In the genomic region with DNA sequence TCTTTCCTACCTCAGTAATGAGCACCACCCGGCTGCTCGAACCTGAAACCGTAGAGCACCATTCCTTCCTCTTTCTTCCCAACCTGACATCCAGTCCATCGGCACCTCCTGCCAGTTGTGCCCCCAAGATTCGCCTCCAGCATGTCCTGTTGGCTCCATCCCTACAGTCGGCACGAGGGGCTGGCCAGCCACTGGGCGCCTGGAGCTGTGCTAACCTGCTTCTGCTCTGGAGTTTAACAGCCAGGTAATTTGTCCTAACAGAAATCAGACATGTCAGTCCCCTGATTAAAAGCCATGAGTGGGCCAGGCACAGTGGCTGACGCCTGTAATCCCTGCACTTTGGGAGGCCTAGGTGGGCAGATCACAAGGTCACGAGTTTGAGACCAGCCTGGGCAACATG, we compare ENCODE assay signal across 18 cellular contexts. TPM values are rescaled to one million over a fixed set of nuclear protein-coding genes. Genes with fewer than 3 reads are reported as not detected.
DNase-seq lines count a peak whose midpoint lies in the region; ATAC-seq and TF ChIP-seq lines count a peak whose summit lies in the region.
"Had no signal": no experiment of that assay in that cellular context is flagged by ENCODE, and none has a peak within 500 bp of the region (broad histone marks: within the 10 kb centered on the region; RNA-seq: fewer than 3 reads in every experiment).

No MANE protein-coding gene starts in this region.

- no peak overlapping the region for H3K18ac ChIP-seq in IMR-90 (ENCODE audit: low read depth, low read length)

- H3K27me3 ChIP-seq in IMR-90 (ENCODE audit: control insufficient read depth, insufficient read depth, low read length) = no peaks in the 10 kb centered on the region

- no peak overlapping the region for H3K9ac ChIP-seq in IMR-90 (ENCODE audit: low read depth, low read length)

- TF ChIP-seq CTCF in IMR-90 (conservative IDR thresholded peaks at IDR 0.05; ENCODE audit: low read depth, low read length) (no peak), WTC11 (IDR thresholded peaks at IDR 0.05) (no peak), endothelial cell (IDR thresholded peaks at IDR 0.05; ENCODE audit: unreplicated experiment) (no peak)

- H3K36me3 Mint-ChIP-seq in activated CD4-positive, alpha-beta T cell treated with anti-CD3 and anti-CD28 coated beads, Interleukin-2, amount 10 ng/mL, durations not matched to agents 24 days and 14 days (ENCODE audit: low read depth) = peaks cover 36% of the 10 kb centered on the region
- H3K36me3 Mint-ChIP-seq in WTC11 (peaks cover 21% of the 10 kb centered on the region), endothelial cell (ENCODE audit: low read depth, unreplicated experiment) (peaks cover 7% of the 10 kb centered on the region)
- peaks cover 41% of the 10 kb centered on the region for H3K36me3 Mint-ChIP-seq in stimulated activated memory B cell treated with anti-CD40 and anti-IgM and Interleukin-4, amounts not matched to agents 10 μg/mL and 1 μg/mL and 100 μg/mL, for 72 hours

- H3K27ac Mint-ChIP-seq in activated CD4-positive, alpha-beta T cell treated with anti-CD3 and anti-CD28 coated beads, Interleukin-2, amount 10 ng/mL, durations not matched to agents 24 days and 14 days = peak overlapping the region; percentile 51
- H3K27ac Mint-ChIP-seq in WTC11 = peak overlapping the region; percentile 22; the same call in 1 of the 2 replicates
- peak overlapping the region; percentile 27 for H3K27ac Mint-ChIP-seq in endothelial cell (ENCODE audit: unreplicated experiment)
- H3K27ac Mint-ChIP-seq in stimulated activated memory B cell treated with anti-CD40 and anti-IgM and Interleukin-4, amounts not matched to agents 10 μg/mL and 1 μg/mL and 100 μg/mL, for 72 hours = no peak overlapping the region
- H3K27ac Mint-ChIP-seq: CD4-positive, alpha-beta T cell had no signal

- peaks cover 0 to 38% of the 10 kb centered on the region in 2 experiments; a peak in 3 of 4 replicates for H3K79me1 ChIP-seq in IMR-90 (ENCODE audit: low read depth in 1 of 2, low read length in 2 of 2)

- no peak overlapping the region for H3K14ac ChIP-seq in IMR-90 (replicated peaks; ENCODE audit: low read depth, low read length)

- no peak overlapping the region for H3K4me3 Mint-ChIP-seq in activated CD4-positive, alpha-beta T cell treated with anti-CD3 and anti-CD28 coated beads, Interleukin-2, amount 10 ng/mL, durations not matched to agents 24 days and 14 days
- no peak overlapping the region for H3K4me3 Mint-ChIP-seq in WTC11
- H3K4me3 Mint-ChIP-seq in endothelial cell (ENCODE audit: unreplicated experiment) = no peak overlapping the region
- no peak overlapping the region for H3K4me3 Mint-ChIP-seq in stimulated activated memory B cell treated with anti-CD40 and anti-IgM and Interleukin-4, amounts not matched to agents 10 μg/mL and 1 μg/mL and 100 μg/mL, for 72 hours
- H3K4me3 Mint-ChIP-seq: CD4-positive, alpha-beta T cell; H9 had no signal

- whole genome bisulfite sequencing in IMR-90 (ENCODE audit: extremely low coverage in 2 of 2, insufficient read length in 1 of 2), 2 experiments = 99% methylated on average over 7 of the region's 10 CpGs; no CpG with 5 or more reads in 1 of the 2 experiments

- H3K4me1 ChIP-seq in IMR-90 (ENCODE audit: control insufficient read depth, insufficient read depth, low read length) = no peaks in the 10 kb centered on the region

- no peak for TF ChIP-seq POLR2A in IMR-90 (IDR thresholded peaks at IDR 0.05; ENCODE audit: low read depth, low read length)

- H3K27me3 Mint-ChIP-seq in activated CD4-positive, alpha-beta T cell treated with anti-CD3 and anti-CD28 coated beads, Interleukin-2, amount 10 ng/mL, durations not matched to agents 24 days and 14 days = no peaks in the 10 kb centered on the region
- H3K27me3 Mint-ChIP-seq in WTC11 (ENCODE audit: low read depth) (no peaks in the 10 kb centered on the region), endothelial cell (ENCODE audit: unreplicated experiment) (peaks cover 5% of the 10 kb centered on the region)
- H3K27me3 Mint-ChIP-seq in stimulated activated memory B cell treated with anti-CD40 and anti-IgM and Interleukin-4, amounts not matched to agents 10 μg/mL and 1 μg/mL and 100 μg/mL, for 72 hours = no peaks in the 10 kb centered on the region
- H3K27me3 Mint-ChIP-seq: CD4-positive, alpha-beta T cell had no signal

- in situ Hi-C loops in IMR-90 (cut with MboI; ENCODE audit: low sequenced_read_pairs) = no loop called here

- no peaks in the 10 kb centered on the region for H3K9me3 ChIP-seq in IMR-90 (ENCODE audit: control insufficient read depth, insufficient read depth, low read length)
- H3K9me3 ChIP-seq: A549, Caco-2 had no signal

- POLR2A ChIA-PET in IMR-90 (lab: Charles Lee; ENCODE audit: unreplicated experiment) (interaction anchor here (0.6 kb wide), 1 partner anchor 73 kb away, joined by 11 read pairs; no protein-coding TSS in a partner anchor), WTC11 (lab: Charles Lee) (no interaction called here)

- CTCF ChIA-PET in IMR-90 (lab: Yijun Ruan, JAX) = interaction anchor here (0.7 to 1.1 kb wide), 2 partner anchors 17 to 245 kb away, joined by 3 read pairs; no protein-coding TSS in a partner anchor
- CTCF ChIA-PET in WTC11 (lab: Charles Lee) = interaction anchor here (0.6 to 1.2 kb wide), 8 partner anchors 11 to 1304 kb away, joined by 3 to 5 read pairs (median 3); no protein-coding TSS in a partner anchor

- H2BK5ac ChIP-seq in IMR-90 (ENCODE audit: low read depth, low read length, poor library complexity, severe bottlenecking) = no peak overlapping the region

- no peak overlapping the region for H2BK20ac ChIP-seq in IMR-90 (ENCODE audit: low read depth, low read length)

- peaks cover 3% of the 10 kb centered on the region; the same call in 1 of the 2 replicates for H4K20me1 ChIP-seq in IMR-90 (ENCODE audit: insufficient read depth, low read length)

- H3K9me3 Mint-ChIP-seq in activated CD4-positive, alpha-beta T cell treated with anti-CD3 and anti-CD28 coated beads, Interleukin-2, amount 10 ng/mL, durations not matched to agents 24 days and 14 days = no peaks in the 10 kb centered on the region
- H3K9me3 Mint-ChIP-seq in WTC11 = peaks cover 8% of the 10 kb centered on the region
- no peaks in the 10 kb centered on the region for H3K9me3 Mint-ChIP-seq in endothelial cell (ENCODE audit: unreplicated experiment)
- H3K9me3 Mint-ChIP-seq in stimulated activated memory B cell treated with anti-CD40 and anti-IgM and Interleukin-4, amounts not matched to agents 10 μg/mL and 1 μg/mL and 100 μg/mL, for 72 hours = peaks cover 4% of the 10 kb centered on the region
- H3K9me3 Mint-ChIP-seq: CD4-positive, alpha-beta T cell had no signal

- peak overlapping the region; percentile 65 for H2AK9ac ChIP-seq in IMR-90 (replicated peaks; ENCODE audit: low read depth, low read length, poor library complexity)

- no peak for DNase-seq in activated CD4-positive, alpha-beta T cell treated with anti-CD3 and anti-CD28 coated beads, Interleukin-2, amount 10 ng/mL, durations not matched to agents 24 days and 14 days
- no peak for DNase-seq in activated CD4-positive, alpha-beta T cell treated with anti-CD3 and anti-CD28 coated beads for 4 hours
- DNase-seq in IMR-90 (no peak), WTC11 (ENCODE audit: low spot score) (no peak), endothelial cell (ENCODE audit: low spot score) (no peak), OCI-M1 (lab: John Stamatoyannopoulos, UW) (no peak), amygdala (lab: John Stamatoyannopoulos, UW) (no peak)
- DNase-seq: AML-193; Caco-2; CD4-positive, alpha-beta T cell; DMS79; GDM1; GOT3; H9 had no signal

- no peak for ATAC-seq in IMR-90 (ENCODE audit: low read depth)
- ATAC-seq in WTC11 = no peak
- ATAC-seq in stimulated activated memory B cell treated with anti-CD40 and anti-IgM and Interleukin-4, amounts not matched to agents 10 μg/mL and 1 μg/mL and 100 μg/mL, for 72 hours = no peak
- ATAC-seq: A549 had no signal

- H3K4ac ChIP-seq in IMR-90 (ENCODE audit: low read depth, low read length) = no peak overlapping the region

- no TSS peak for BruUV-seq in IMR-90 (replicated peaks; lab: Mats Ljungman, UMichigan)

- H3K9me1 ChIP-seq in IMR-90 (ENCODE audit: insufficient read depth, low read length) = peaks cover 6% of the 10 kb centered on the region

- no peak for TF ChIP-seq RAD21 in IMR-90 (IDR thresholded peaks at IDR 0.05; ENCODE audit: low read length)

- intact Hi-C loops in activated CD4-positive, alpha-beta T cell treated with anti-CD3 and anti-CD28 coated beads, Interleukin-2, amount 10 ng/mL, durations not matched to agents 24 days and 14 days (cut with micrococcal nuclease) = loop anchor here (5.0 kb wide), 1 partner anchor 786 kb away; no protein-coding TSS in a partner anchor
- intact Hi-C loops in IMR-90 (cut with micrococcal nuclease) = no loop called here

- H2BK15ac ChIP-seq in IMR-90 (ENCODE audit: low read depth, low read length) = no peak overlapping the region

- no peak overlapping the region for H4K5ac ChIP-seq in IMR-90 (ENCODE audit: low read depth, low read length)

- no peak overlapping the region for H2AFZ ChIP-seq in IMR-90 (replicated peaks; ENCODE audit: low read length, poor library complexity)

- no peak overlapping the region for H2BK120ac ChIP-seq in IMR-90 (ENCODE audit: low read depth, low read length)

- no peak overlapping the region for H3K27ac ChIP-seq in IMR-90 (ENCODE audit: insufficient read depth, low read length)
- H3K27ac ChIP-seq: 22Rv1, A549, C4-2B had no signal

- H3K4me1 Mint-ChIP-seq in activated CD4-positive, alpha-beta T cell treated with anti-CD3 and anti-CD28 coated beads, Interleukin-2, amount 10 ng/mL, durations not matched to agents 24 days and 14 days = peaks cover 13% of the 10 kb centered on the region
- no peaks in the 10 kb centered on the region for H3K4me1 Mint-ChIP-seq in WTC11
- peaks cover 5% of the 10 kb centered on the region for H3K4me1 Mint-ChIP-seq in endothelial cell (ENCODE audit: unreplicated experiment)
- H3K4me1 Mint-ChIP-seq in stimulated activated memory B cell treated with anti-CD40 and anti-IgM and Interleukin-4, amounts not matched to agents 10 μg/mL and 1 μg/mL and 100 μg/mL, for 72 hours = peaks cover 9% of the 10 kb centered on the region

- no peak overlapping the region for H4K8ac ChIP-seq in IMR-90 (ENCODE audit: low read depth in 2 of 2, low read length in 2 of 2)

- no peak overlapping the region for H3K4me2 ChIP-seq in IMR-90 (ENCODE audit: low read depth, low read length)
- H3K4me2 ChIP-seq: A549 had no signal

- H3K4me3 ChIP-seq in IMR-90 (ENCODE audit: insufficient read depth, low read depth, low read length) = no peak overlapping the region
- H3K4me3 ChIP-seq: A549 had no signal

- no peak overlapping the region for H2AK5ac ChIP-seq in IMR-90 (ENCODE audit: low read depth, low read length)

- no peak overlapping the region for H3K23ac ChIP-seq in IMR-90 (ENCODE audit: low read depth, low read length)

- no peak overlapping the region for H3K56ac ChIP-seq in IMR-90 (ENCODE audit: extremely low read depth, insufficient read depth, low read length)

- H3K36me3 ChIP-seq in IMR-90 (ENCODE audit: control insufficient read depth, insufficient read depth, low read length) = peaks cover 4% of the 10 kb centered on the region

- dilution Hi-C loops in IMR-90 (cut with HindIII; ENCODE audit: low sequenced_read_pairs, unreplicated experiment) = no loop called here

- no peak overlapping the region for H4K91ac ChIP-seq in IMR-90 (ENCODE audit: insufficient read depth, low read depth, low read length)

RNA-seq across cellular contexts. Expression of gene FDX1, which starts 16.8 kb away (rescaled TPM):
- total RNA-seq in activated CD4-positive, alpha-beta T cell treated with anti-CD3 and anti-CD28 coated beads, Interleukin-2, amount 10 ng/mL, durations not matched to agents 24 days and 14 days = 14.2 and 16.4 TPM in 2 replicates
- 4.3 and 10.6 TPM in 2 replicates for total RNA-seq in IMR-90 (2012; rRNA removed)
- polyA plus RNA-seq in IMR-90 (2012; rRNA removed) = 4.8 and 5.1 TPM in 2 replicates
- polyA plus RNA-seq in IMR-90 (2012; cell fraction: cytosol; rRNA removed) = 2.9 and 5.3 TPM in 2 replicates
- 2.0 and 2.1 TPM in 2 replicates for polyA plus RNA-seq in IMR-90 (2012; cell fraction: nucleus; rRNA removed; ENCODE audit: low replicate concordance)
- 9.3 to 9.9 TPM (median 9.6 TPM) in 3 replicates for total RNA-seq in WTC11 (2021)
- 14.3 TPM for total RNA-seq in endothelial cell (ENCODE audit: unreplicated experiment)
